Comparison of ENCODE assay signal across 1 cellular context in the genomic region with DNA sequence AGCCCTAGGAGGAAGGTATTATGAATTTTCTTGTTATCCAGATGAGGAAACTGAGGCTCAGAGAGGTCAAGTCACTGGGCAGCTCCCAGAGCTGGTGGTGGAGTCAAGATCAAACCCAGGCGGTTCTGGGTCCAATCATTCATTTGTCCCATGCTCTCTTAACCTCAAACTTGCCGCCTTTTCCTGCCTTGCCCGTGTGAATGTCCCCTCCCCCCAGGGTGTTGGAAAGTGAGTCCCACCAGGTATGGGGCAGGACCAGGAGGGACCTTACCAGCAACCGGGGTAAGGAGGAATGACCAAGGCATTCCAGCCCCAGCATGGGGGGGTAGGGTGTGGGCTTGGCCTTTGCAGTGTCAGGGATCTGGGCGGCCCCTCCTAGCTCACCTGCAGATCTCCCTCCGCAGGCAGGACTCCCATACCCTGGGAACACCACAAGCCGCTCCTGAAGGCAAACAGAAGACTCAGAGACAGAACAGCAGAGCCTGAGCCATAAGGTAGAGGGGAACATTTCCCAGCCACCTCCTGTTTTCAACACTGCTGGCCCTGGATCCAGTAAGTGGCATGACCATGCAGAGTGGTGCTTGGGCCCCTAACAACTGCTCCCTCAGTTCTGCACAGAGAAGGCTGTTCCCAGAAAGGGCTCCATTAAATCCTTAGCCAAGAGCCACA.
TF ChIP-seq lines count a peak whose summit lies in the region.

No MANE protein-coding gene starts in this region.

TF ChIP-seq in GM23338, 12 proteins besides CTCF, POLR2A, EP300 and RAD21 (continued from another document):
- TF ChIP-seq, protein P1, sequence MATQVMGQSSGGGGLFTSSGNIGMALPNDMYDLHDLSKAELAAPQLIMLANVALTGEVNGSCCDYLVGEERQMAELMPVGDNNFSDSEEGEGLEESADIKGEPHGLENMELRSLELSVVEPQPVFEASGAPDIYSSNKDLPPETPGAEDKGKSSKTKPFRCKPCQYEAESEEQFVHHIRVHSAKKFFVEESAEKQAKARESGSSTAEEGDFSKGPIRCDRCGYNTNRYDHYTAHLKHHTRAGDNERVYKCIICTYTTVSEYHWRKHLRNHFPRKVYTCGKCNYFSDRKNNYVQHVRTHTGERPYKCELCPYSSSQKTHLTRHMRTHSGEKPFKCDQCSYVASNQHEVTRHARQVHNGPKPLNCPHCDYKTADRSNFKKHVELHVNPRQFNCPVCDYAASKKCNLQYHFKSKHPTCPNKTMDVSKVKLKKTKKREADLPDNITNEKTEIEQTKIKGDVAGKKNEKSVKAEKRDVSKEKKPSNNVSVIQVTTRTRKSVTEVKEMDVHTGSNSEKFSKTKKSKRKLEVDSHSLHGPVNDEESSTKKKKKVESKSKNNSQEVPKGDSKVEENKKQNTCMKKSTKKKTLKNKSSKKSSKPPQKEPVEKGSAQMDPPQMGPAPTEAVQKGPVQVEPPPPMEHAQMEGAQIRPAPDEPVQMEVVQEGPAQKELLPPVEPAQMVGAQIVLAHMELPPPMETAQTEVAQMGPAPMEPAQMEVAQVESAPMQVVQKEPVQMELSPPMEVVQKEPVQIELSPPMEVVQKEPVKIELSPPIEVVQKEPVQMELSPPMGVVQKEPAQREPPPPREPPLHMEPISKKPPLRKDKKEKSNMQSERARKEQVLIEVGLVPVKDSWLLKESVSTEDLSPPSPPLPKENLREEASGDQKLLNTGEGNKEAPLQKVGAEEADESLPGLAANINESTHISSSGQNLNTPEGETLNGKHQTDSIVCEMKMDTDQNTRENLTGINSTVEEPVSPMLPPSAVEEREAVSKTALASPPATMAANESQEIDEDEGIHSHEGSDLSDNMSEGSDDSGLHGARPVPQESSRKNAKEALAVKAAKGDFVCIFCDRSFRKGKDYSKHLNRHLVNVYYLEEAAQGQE (IDR thresholded peaks at IDR 0.05; ENCODE audit: unreplicated experiment), result no peak
- TF ChIP-seq, protein P2, sequence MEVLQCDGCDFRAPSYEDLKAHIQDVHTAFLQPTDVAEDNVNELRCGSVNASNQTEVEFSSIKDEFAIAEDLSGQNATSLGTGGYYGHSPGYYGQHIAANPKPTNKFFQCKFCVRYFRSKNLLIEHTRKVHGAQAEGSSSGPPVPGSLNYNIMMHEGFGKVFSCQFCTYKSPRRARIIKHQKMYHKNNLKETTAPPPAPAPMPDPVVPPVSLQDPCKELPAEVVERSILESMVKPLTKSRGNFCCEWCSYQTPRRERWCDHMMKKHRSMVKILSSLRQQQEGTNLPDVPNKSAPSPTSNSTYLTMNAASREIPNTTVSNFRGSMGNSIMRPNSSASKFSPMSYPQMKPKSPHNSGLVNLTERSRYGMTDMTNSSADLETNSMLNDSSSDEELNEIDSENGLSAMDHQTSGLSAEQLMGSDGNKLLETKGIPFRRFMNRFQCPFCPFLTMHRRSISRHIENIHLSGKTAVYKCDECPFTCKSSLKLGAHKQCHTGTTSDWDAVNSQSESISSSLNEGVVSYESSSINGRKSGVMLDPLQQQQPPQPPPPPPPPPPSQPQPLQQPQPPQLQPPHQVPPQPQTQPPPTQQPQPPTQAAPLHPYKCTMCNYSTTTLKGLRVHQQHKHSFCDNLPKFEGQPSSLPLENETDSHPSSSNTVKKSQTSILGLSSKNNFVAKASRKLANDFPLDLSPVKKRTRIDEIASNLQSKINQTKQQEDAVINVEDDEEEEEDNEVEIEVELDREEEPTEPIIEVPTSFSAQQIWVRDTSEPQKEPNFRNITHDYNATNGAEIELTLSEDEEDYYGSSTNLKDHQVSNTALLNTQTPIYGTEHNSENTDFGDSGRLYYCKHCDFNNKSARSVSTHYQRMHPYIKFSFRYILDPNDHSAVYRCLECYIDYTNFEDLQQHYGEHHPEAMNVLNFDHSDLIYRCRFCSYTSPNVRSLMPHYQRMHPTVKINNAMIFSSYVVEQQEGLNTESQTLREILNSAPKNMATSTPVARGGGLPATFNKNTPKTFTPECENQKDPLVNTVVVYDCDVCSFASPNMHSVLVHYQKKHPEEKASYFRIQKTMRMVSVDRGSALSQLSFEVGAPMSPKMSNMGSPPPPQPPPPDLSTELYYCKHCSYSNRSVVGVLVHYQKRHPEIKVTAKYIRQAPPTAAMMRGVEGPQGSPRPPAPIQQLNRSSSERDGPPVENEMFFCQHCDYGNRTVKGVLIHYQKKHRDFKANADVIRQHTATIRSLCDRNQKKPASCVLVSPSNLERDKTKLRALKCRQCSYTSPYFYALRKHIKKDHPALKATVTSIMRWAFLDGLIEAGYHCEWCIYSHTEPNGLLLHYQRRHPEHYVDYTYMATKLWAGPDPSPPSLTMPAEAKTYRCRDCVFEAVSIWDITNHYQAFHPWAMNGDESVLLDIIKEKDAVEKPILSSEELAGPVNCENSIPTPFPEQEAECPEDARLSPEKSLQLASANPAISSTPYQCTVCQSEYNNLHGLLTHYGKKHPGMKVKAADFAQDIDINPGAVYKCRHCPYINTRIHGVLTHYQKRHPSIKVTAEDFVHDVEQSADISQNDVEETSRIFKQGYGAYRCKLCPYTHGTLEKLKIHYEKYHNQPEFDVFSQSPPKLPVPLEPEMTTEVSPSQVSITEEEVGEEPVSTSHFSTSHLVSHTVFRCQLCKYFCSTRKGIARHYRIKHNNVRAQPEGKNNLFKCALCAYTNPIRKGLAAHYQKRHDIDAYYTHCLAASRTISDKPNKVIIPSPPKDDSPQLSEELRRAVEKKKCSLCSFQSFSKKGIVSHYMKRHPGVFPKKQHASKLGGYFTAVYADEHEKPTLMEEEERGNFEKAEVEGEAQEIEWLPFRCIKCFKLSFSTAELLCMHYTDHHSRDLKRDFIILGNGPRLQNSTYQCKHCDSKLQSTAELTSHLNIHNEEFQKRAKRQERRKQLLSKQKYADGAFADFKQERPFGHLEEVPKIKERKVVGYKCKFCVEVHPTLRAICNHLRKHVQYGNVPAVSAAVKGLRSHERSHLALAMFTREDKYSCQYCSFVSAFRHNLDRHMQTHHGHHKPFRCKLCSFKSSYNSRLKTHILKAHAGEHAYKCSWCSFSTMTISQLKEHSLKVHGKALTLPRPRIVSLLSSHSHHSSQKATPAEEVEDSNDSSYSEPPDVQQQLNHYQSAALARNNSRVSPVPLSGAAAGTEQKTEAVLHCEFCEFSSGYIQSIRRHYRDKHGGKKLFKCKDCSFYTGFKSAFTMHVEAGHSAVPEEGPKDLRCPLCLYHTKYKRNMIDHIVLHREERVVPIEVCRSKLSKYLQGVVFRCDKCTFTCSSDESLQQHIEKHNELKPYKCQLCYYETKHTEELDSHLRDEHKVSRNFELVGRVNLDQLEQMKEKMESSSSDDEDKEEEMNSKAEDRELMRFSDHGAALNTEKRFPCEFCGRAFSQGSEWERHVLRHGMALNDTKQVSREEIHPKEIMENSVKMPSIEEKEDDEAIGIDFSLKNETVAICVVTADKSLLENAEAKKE (CRISPR knock-in tag; IDR thresholded peaks at IDR 0.05), result no peak
- TF ChIP-seq EZH2phosphoT487 (IDR thresholded peaks at IDR 0.05; ENCODE audit: unreplicated experiment), result no peak
